15 cellular contexts compared by ENCODE assay signal in the genomic region with DNA sequence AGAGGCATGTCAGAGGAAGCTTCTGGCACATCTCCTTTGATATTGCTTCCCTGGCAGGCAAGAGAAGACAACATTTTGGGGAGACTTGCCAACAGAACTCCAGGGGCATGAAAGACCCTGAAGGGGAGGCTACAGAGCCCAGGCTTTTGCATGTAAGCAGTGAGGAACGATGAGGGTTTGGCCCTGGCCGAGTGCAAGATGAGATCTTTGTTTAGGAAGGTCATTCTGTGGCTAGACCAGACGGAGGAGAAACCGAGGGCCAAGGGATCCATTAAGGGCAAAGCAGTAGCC. TPM values are rescaled to one million over a fixed set of nuclear protein-coding genes. Genes with fewer than 3 reads are reported as not detected.
DNase-seq lines count a peak whose midpoint lies in the region; ATAC-seq and TF ChIP-seq lines count a peak whose summit lies in the region.
"Had no signal": no experiment of that assay in that cellular context is flagged by ENCODE, and none has a peak within 500 bp of the region (broad histone marks: within the 10 kb centered on the region; RNA-seq: fewer than 3 reads in every experiment).

No MANE protein-coding gene starts in this region.

- no peaks in the 10 kb centered on the region for H3K9me2 ChIP-seq in PC-3 (replicated peaks; ENCODE audit: low read length)

- no peak for TF ChIP-seq EP300 in suprapubic skin (IDR thresholded peaks at IDR 0.05)

- H3K4me3 ChIP-seq in PC-3 (ENCODE audit: low read length) = peak overlapping the region; percentile 50; the same call in 1 of the 2 replicates
- peak overlapping the region; percentile 66 for H3K4me3 ChIP-seq in coronary artery
- peak overlapping the region in 1 of 2 donors; percentile 32 for H3K4me3 ChIP-seq in muscle layer of colon (ENCODE audit: low read depth in 1 of 2, low read length in 2 of 2)
- no peak overlapping the region for H3K4me3 ChIP-seq in suprapubic skin
- H3K4me3 ChIP-seq in aorta (ENCODE audit: low read length in 2 of 2) = peak overlapping the region in 1 of 2 donors; percentile 44
- no peak overlapping the region for H3K4me3 ChIP-seq in osteoblast (ENCODE audit: insufficient read depth, low read length)
- H3K4me3 ChIP-seq: GM23248 had no signal

- H3K36me3 ChIP-seq in PC-3 (ENCODE audit: low read depth, low read length) = no peaks in the 10 kb centered on the region
- no peaks in the 10 kb centered on the region for H3K36me3 ChIP-seq in muscle layer of colon (ENCODE audit: insufficient read depth, low read length)
- H3K36me3 ChIP-seq in suprapubic skin = no peaks in the 10 kb centered on the region
- H3K36me3 ChIP-seq in aorta (ENCODE audit: control insufficient read depth in 1 of 2, insufficient read depth in 2 of 2, low read length in 1 of 2) = no peaks in the 10 kb centered on the region
- H3K36me3 ChIP-seq in osteoblast (ENCODE audit: insufficient read depth, low read length) = no peaks in the 10 kb centered on the region
- H3K36me3 ChIP-seq: BE2C had no signal

- POLR2A ChIA-PET in PC-3 (lab: Charles Lee; ENCODE audit: unreplicated experiment) = no interaction called here

- peaks cover 3% of the 10 kb centered on the region for H3F3A ChIP-seq in PC-3 (ENCODE audit: low read length, unreplicated experiment)

- CTCF ChIA-PET in PC-3 (lab: Charles Lee) = no interaction called here

- WGBS in suprapubic skin = 61% methylated on average over 4 of the region's 4 CpGs
- 39 to 58% methylated on average over 4 of the region's 4 CpGs for WGBS in aorta, 2 donors

- H3K27me3 ChIP-seq in PC-3 (ENCODE audit: low read length) (no peaks in the 10 kb centered on the region), muscle layer of colon (ENCODE audit: control insufficient read depth in 1 of 2, insufficient read depth in 2 of 2, low read length in 2 of 2) (no peaks in the 10 kb centered on the region), suprapubic skin (no peaks in the 10 kb centered on the region), aorta (ENCODE audit: control insufficient read depth in 1 of 2, insufficient read depth in 2 of 2, low read length in 1 of 2) (no peaks in the 10 kb centered on the region), osteoblast (ENCODE audit: insufficient read depth, low read length) (no peaks in the 10 kb centered on the region)
- H3K27me3 ChIP-seq: BE2C had no signal

- no TSS peak for BruUV-seq in PC-3 (replicated peaks; lab: Mats Ljungman, UMichigan)

- TF ChIP-seq POLR2A in suprapubic skin (IDR thresholded peaks at IDR 0.05) = no peak

- H3K79me2 ChIP-seq in PC-3 (ENCODE audit: low read length) = peaks cover 69% of the 10 kb centered on the region
- peaks cover 60% of the 10 kb centered on the region for H3K79me2 ChIP-seq in osteoblast (ENCODE audit: insufficient read depth, low read length)

- no peaks in the 10 kb centered on the region for H4K20me1 ChIP-seq in PC-3 (ENCODE audit: low read length)
- no peaks in the 10 kb centered on the region for H4K20me1 ChIP-seq in osteoblast (ENCODE audit: insufficient read depth, low read length)

- peak overlapping the region; percentile 99 for H3K27ac ChIP-seq in PC-3 (ENCODE audit: low read length)
- H3K27ac ChIP-seq in coronary artery = peak overlapping the region; percentile 66 to 77
- H3K27ac ChIP-seq in muscle layer of colon (ENCODE audit: low read depth, low read length) = peak overlapping the region; percentile 77
- H3K27ac ChIP-seq in suprapubic skin = peak overlapping the region; percentile 42
- H3K27ac ChIP-seq in aorta (ENCODE audit: low read depth in 1 of 2, low read length in 2 of 2) = peak overlapping the region in 1 of 2 donors; percentile 83
- H3K27ac ChIP-seq in osteoblast (ENCODE audit: low read depth, low read length) = no peak overlapping the region
- H3K27ac ChIP-seq: GM23248 had no signal

- H3K9ac ChIP-seq in PC-3 (ENCODE audit: low read length) = peak overlapping the region; percentile 75
- H3K9ac ChIP-seq in muscle layer of colon (ENCODE audit: low read length) = peak overlapping the region; percentile 58
- H3K9ac ChIP-seq: GM23248 had no signal

- intact Hi-C loops in PC-3 (cut with micrococcal nuclease) (loop anchor here (10.0 kb wide), 1 partner anchor 96 kb away; no protein-coding TSS in a partner anchor), aorta (cut with DNase I) (loop anchor here in 1 of 2 donors (5.0 kb wide), 2 partner anchors 34 to 106 kb away; no protein-coding TSS in a partner anchor)

- H3K4me2 ChIP-seq in PC-3 (ENCODE audit: low read length) = peak overlapping the region; percentile 65
- no peak overlapping the region for H3K4me2 ChIP-seq in osteoblast (ENCODE audit: insufficient read depth, low read length)

- DNase-seq in PC-3 (no peak), coronary artery (ENCODE audit: low spot score) (no peak), suprapubic skin (ENCODE audit: low spot score in 2 of 2) (no peak), aorta (no peak), osteoblast (ENCODE audit: insufficient read length, low spot score, missing footprints) (no peak), activated gamma-delta T cell treated with Interleukin-2 at 50 U/mL for 16 hours (no peak)
- DNase-seq in activated effector memory CD4-positive, alpha-beta T cell treated with Interleukin-2 at 50 U/mL for 16 hours = no peak
- DNase-seq: activated CD4-positive, alpha-beta T cell treated with anti-CD3 and anti-CD28 coated beads for 36 hours; activated naive CD8-positive, alpha-beta T cell treated with anti-CD3 and anti-CD28 coated beads for 36 hours; BE2C; endodermal cell; foreskin melanocyte; GM23248; SHP77 treated with DMSO at 0.1 percent for 48 hours had no signal

- no peak for ATAC-seq in PC-3
- ATAC-seq in aorta (ENCODE audit: low FRiP score) = no peak
- ATAC-seq: activated CD4-positive, alpha-beta T cell treated with anti-CD3 and anti-CD28 coated beads for 36 hours had no signal

- TF ChIP-seq CTCF in PC-3 (conservative IDR thresholded peaks at IDR 0.05; ENCODE audit: low read depth, low read length) (no peak), coronary artery (IDR thresholded peaks at IDR 0.05) (no peak), suprapubic skin (IDR thresholded peaks at IDR 0.05) (no peak), osteoblast (IDR thresholded peaks at IDR 0.05; ENCODE audit: extremely low read depth, low read depth, low read length) (no peak)

- H3K9me3 ChIP-seq in PC-3 (ENCODE audit: low read length) (no peaks in the 10 kb centered on the region), muscle layer of colon (ENCODE audit: low read length) (no peaks in the 10 kb centered on the region), suprapubic skin (no peaks in the 10 kb centered on the region), aorta (ENCODE audit: control insufficient read depth, low read length) (no peaks in the 10 kb centered on the region), osteoblast (ENCODE audit: low read depth, low read length) (no peaks in the 10 kb centered on the region)
- H3K9me3 ChIP-seq: BE2C had no signal

- H2AFZ ChIP-seq in PC-3 (ENCODE audit: low read length) = no peak overlapping the region
- no peak overlapping the region for H2AFZ ChIP-seq in osteoblast (ENCODE audit: low read length)
- H2AFZ ChIP-seq: GM23248 had no signal

- H3K4me1 ChIP-seq in PC-3 (ENCODE audit: insufficient read depth, low read length) (peaks cover 83% of the 10 kb centered on the region), muscle layer of colon (ENCODE audit: insufficient read depth, low read length) (peaks cover 58% of the 10 kb centered on the region), suprapubic skin (peaks cover 66% of the 10 kb centered on the region), aorta (ENCODE audit: control insufficient read depth in 1 of 2, insufficient read depth in 2 of 2, low read length in 2 of 2) (peaks cover 9 to 15% of the 10 kb centered on the region in 2 donors), osteoblast (ENCODE audit: insufficient read depth, low read length) (peaks cover 51% of the 10 kb centered on the region)

RNA-seq across cellular contexts. Expression of gene SVIL, which starts 3.8 kb away (rescaled TPM):
- total RNA-seq in PC-3 (2014; rRNA removed) = 19.2 and 27.2 TPM in 2 replicates
- total RNA-seq in suprapubic skin = 100 to 1,000 TPM in 1 of 4 donors, 10 to 100 TPM in 3; 52.9 to 129 (median 72.1) TPM
- total RNA-seq in aorta = 100 to 1,000 TPM; 319 to 374 TPM
- 100 to 1,000 TPM in 1 of 2 donors, 10 to 100 TPM in 1; 68.4 to 104 TPM for polyA plus RNA-seq in aorta
- 36.9 and 122 TPM in 2 replicates for total RNA-seq in osteoblast

Comparison
In these comparisons a context has a peak if more than half of its experiments do, and no peak if none do; other contexts are left out.
1. H3K4me3 ChIP-seq: peak in PC-3 (single experiment) and coronary artery (single experiment); none in suprapubic skin (single experiment) and osteoblast (single experiment).